22 cellular contexts compared by ENCODE assay signal in the genomic region with DNA sequence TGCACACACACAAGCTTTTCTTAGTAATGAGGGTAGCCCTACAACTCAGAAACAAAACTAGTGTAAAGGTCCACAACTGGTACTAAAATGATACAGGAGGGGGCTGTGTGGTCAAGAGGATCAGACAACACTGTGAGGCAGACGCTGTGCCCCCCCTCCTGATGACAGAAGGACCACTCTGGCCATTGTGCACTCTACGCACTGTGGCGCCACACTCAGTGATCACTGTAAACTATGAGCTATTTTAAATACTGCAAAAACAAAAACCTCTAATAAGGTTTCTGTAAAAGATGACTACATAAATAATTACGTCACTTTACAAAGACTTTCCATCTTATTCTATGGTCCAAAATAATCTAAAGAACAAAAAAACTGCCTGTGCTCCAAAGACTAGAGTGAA.
"Had no signal": no experiment of that assay in that cellular context is flagged by ENCODE, and none has a peak within 500 bp of the region (broad histone marks: within the 10 kb centered on the region; RNA-seq: fewer than 3 reads in every experiment).

No MANE protein-coding gene starts in this region.

- H3K27me3 ChIP-seq: colonic mucosa, gastrocnemius medialis, left lung, pancreas, sigmoid colon, stomach, testis, tibial artery, upper lobe of left lung had no signal

- H3K4me3 ChIP-seq: colonic mucosa, gastrocnemius medialis, left lung, pancreas, sigmoid colon, stomach, testis, tibial artery, upper lobe of left lung had no signal

- DNase-seq: colonic mucosa; effector memory CD4-positive, alpha-beta T cell; foreskin fibroblast; gastrocnemius medialis; kidney; left cardiac atrium; left lung; mesenchymal stem cell; midbrain; naive thymus-derived CD4-positive, alpha-beta T cell; nephron progenitor cell; occipital lobe; pancreas; sigmoid colon; stimulated activated CD4-positive, alpha-beta T cell treated with anti-CD3 and anti-CD28 coated beads, Interleukin-2, amount 100 ng/mL, for 24 hours; stimulated activated CD4-positive, alpha-beta T cell treated with anti-CD3 and anti-CD28 coated beads, Interleukin-4, amount 100 ng/mL, for 24 hours; stimulated activated naive CD4-positive, alpha-beta T cell treated with Interleukin-2 at 50 U/mL for 16 hours; stomach; testis; tibial artery had no signal

- H3K4me1 ChIP-seq: colonic mucosa, gastrocnemius medialis, left lung, pancreas, sigmoid colon, testis had no signal

- H3K27ac ChIP-seq: colonic mucosa, gastrocnemius medialis, left lung, pancreas, sigmoid colon, stomach, testis, tibial artery, upper lobe of left lung had no signal

- H3K9me3 ChIP-seq: colonic mucosa, gastrocnemius medialis, left lung, pancreas, sigmoid colon, stomach, testis, tibial artery, upper lobe of left lung had no signal

- ATAC-seq: gastrocnemius medialis; left cardiac atrium; left lung; naive thymus-derived CD4-positive, alpha-beta T cell; pancreas; stimulated activated effector memory CD8-positive, alpha-beta T cell treated with anti-CD3 and anti-CD28 coated beads, Interleukin-12 subunit alpha, Interleukin-12 subunit beta, amount 100 ng/mL, for 72 hours had no signal

- H3K36me3 ChIP-seq: colonic mucosa, gastrocnemius medialis, pancreas had no signal
